In genomic region chr16:11740567-11740966, GRCh38 we compare ENCODE assay signal across 8 cellular contexts. TPM values are rescaled to one million over a fixed set of nuclear protein-coding genes. Genes with fewer than 3 reads are reported as not detected.
A peak's percentile ranks its signal among the peaks of the same experiment; 100 is the strongest.
DNase-seq lines count a peak whose midpoint lies in the region; ATAC-seq and TF ChIP-seq lines count a peak whose summit lies in the region.

No MANE protein-coding gene starts in this region.

- no peaks in the 10 kb centered on the region for H3F3A ChIP-seq in PC-3 (ENCODE audit: low read length, unreplicated experiment)

- POLR2A ChIA-PET in PC-3 (lab: Charles Lee; ENCODE audit: unreplicated experiment), result no interaction called here

- no peak for ATAC-seq in PC-3
- no peak for ATAC-seq in HG03378 (IDR thresholded peaks at IDR 0.05; ENCODE audit: unreplicated experiment)

- peak overlapping the region; percentile 94 for H3K4me2 ChIP-seq in PC-3 (ENCODE audit: low read length)

- H3K9ac ChIP-seq in PC-3 (ENCODE audit: low read length), result no peak overlapping the region

- peaks cover 16% of the 10 kb centered on the region; the same call in 1 of the 2 replicates for H4K20me1 ChIP-seq in PC-3 (ENCODE audit: low read length)

- TF ChIP-seq CTCF in GM12864 (IDR thresholded peaks at IDR 0.05; ENCODE audit: low read depth, low read length, missing control alignments) (no peak), PC-3 (conservative IDR thresholded peaks at IDR 0.05; ENCODE audit: low read depth, low read length) (no peak), epithelial cell of proximal tubule (conservative IDR thresholded peaks at IDR 0.05; ENCODE audit: low read depth, low read length) (no peak), sigmoid colon (IDR thresholded peaks at IDR 0.05) (no peak)

- WGBS in sigmoid colon, 2 donors, result 17 to 59% methylated on average over 3 of the region's 3 CpGs

- H3K27ac ChIP-seq in PC-3 (ENCODE audit: low read length), result no peak overlapping the region
- H3K27ac ChIP-seq in sigmoid colon, result peak overlapping the region; percentile 96 to 100 (median 98)
- H3K27ac ChIP-seq in caudate nucleus (ENCODE audit: low read depth, low read length), result no peak overlapping the region

- intact Hi-C loops in PC-3 (cut with micrococcal nuclease) (no loop called here), sigmoid colon (cut with DNase I) (loop anchor here (5.0 kb wide), 2 partner anchors 73 to 177 kb away; partner anchors contain the start of genes GSPT1 and SNN)

- no peak overlapping the region for H2AFZ ChIP-seq in PC-3 (ENCODE audit: low read length)

- H3K27me3 ChIP-seq in PC-3 (ENCODE audit: low read length), result no peaks in the 10 kb centered on the region
- H3K27me3 ChIP-seq in sigmoid colon, result no peaks in the 10 kb centered on the region

- TF ChIP-seq EP300 in sigmoid colon (IDR thresholded peaks at IDR 0.05), result no peak

- H3K4me3 ChIP-seq in GM12864 (ENCODE audit: low read depth, low read length), result peak overlapping the region; percentile 98
- H3K4me3 ChIP-seq in PC-3 (ENCODE audit: low read length), result peak overlapping the region; percentile 99
- H3K4me3 ChIP-seq in epithelial cell of proximal tubule (ENCODE audit: low read depth, low read length), result peak overlapping the region; percentile 97
- H3K4me3 ChIP-seq in sigmoid colon, result no peak overlapping the region

- CTCF ChIA-PET in PC-3 (lab: Charles Lee), result no interaction called here

- peaks cover 20% of the 10 kb centered on the region for H3K4me1 ChIP-seq in PC-3 (ENCODE audit: insufficient read depth, low read length)
- H3K4me1 ChIP-seq in sigmoid colon, result peaks cover 0 to 51% (median 38%) of the 10 kb centered on the region in 4 donors

- no peak for DNase-seq in GM12864 (ENCODE audit: low read depth)
- DNase-seq in PC-3, result no peak
- no peak for DNase-seq in epithelial cell of proximal tubule (ENCODE audit: low read depth)
- DNase-seq in sigmoid colon, result no peak
- DNase-seq in caudate nucleus (lab: John Stamatoyannopoulos, UW), result no peak
- DNase-seq in NCI-H2107 (lab: John Stamatoyannopoulos, UW), result no peak
- DNase-seq in NCI-H2227 treated with DMSO at 0.1 percent for 48 hours (lab: John Stamatoyannopoulos, UW), result no peak

- no peak for TF ChIP-seq POLR2A in sigmoid colon (IDR thresholded peaks at IDR 0.05)

- no TSS peak for BruUV-seq in PC-3 (replicated peaks; lab: Mats Ljungman, UMichigan)

- peaks cover 60% of the 10 kb centered on the region for H3K79me2 ChIP-seq in PC-3 (ENCODE audit: low read length)

- peaks cover 11% of the 10 kb centered on the region; the same call in 1 of the 2 replicates for H3K36me3 ChIP-seq in PC-3 (ENCODE audit: low read depth, low read length)
- H3K36me3 ChIP-seq in sigmoid colon, result peaks cover 0 to 15% (median 7%) of the 10 kb centered on the region in 4 donors

- no peaks in the 10 kb centered on the region for H3K9me2 ChIP-seq in PC-3 (replicated peaks; ENCODE audit: low read length)

- H3K9me3 ChIP-seq in PC-3 (ENCODE audit: low read length) (no peaks in the 10 kb centered on the region), sigmoid colon (no peaks in the 10 kb centered on the region)

RNA-seq across cellular contexts. Expression of gene TXNDC11, which starts 2.1 kb away (rescaled TPM):
- 20.2 and 26.6 TPM in 2 replicates for total RNA-seq in PC-3 (2014; rRNA removed)
- total RNA-seq in epithelial cell of proximal tubule, result 20.2 and 29.9 TPM in 2 replicates
- 10 to 100 TPM; 25.3 to 35.2 (median 28.8) TPM for total RNA-seq in sigmoid colon
- polyA plus RNA-seq in sigmoid colon, result 10 to 100 TPM; 34.9 to 54.0 (median 37.8) TPM

RNA-seq across cellular contexts. Expression of gene ZC3H7A, which starts 56.5 kb away (rescaled TPM):
- total RNA-seq in PC-3 (2014; rRNA removed) (21.2 and 26.4 TPM in 2 replicates), epithelial cell of proximal tubule (13.7 and 14.5 TPM in 2 replicates), sigmoid colon (10 to 100 TPM; 45.5 to 62.5 (median 55.7) TPM)
- 10 to 100 TPM; 19.9 to 23.5 (median 22.8) TPM for polyA plus RNA-seq in sigmoid colon

Comparison
In these comparisons a context has a peak if more than half of its experiments do, and no peak if none do; other contexts are left out.
1. H3K4me3 ChIP-seq: peak in GM12864 (single experiment), PC-3 (single experiment) and epithelial cell of proximal tubule (single experiment); none in sigmoid colon (0 of 4).
2. H3K27ac ChIP-seq: peak in sigmoid colon (4 of 4); none in PC-3 (single experiment) and caudate nucleus (single experiment).